In genomic region chr1:86052948-86053698, GRCh38 we compare ENCODE assay signal across 24 cellular contexts.
DNase-seq lines count a peak whose midpoint lies in the region; ATAC-seq and TF ChIP-seq lines count a peak whose summit lies in the region.
"Had no signal": no experiment of that assay in that cellular context is flagged by ENCODE, and none has a peak within 500 bp of the region (broad histone marks: within the 10 kb centered on the region; RNA-seq: fewer than 3 reads in every experiment).

No MANE protein-coding gene starts in this region.

- H3K18ac ChIP-seq in IMR-90 (ENCODE audit: low read depth, low read length) = peak overlapping the region; percentile 88; the same call in 1 of the 2 replicates

- H2BK20ac ChIP-seq in IMR-90 (ENCODE audit: low read depth, low read length) = no peak overlapping the region

- no peaks in the 10 kb centered on the region for H3K27me3 ChIP-seq in IMR-90 (ENCODE audit: control insufficient read depth, insufficient read depth, low read length)
- H3K27me3 ChIP-seq: body of pancreas, pancreas, tibial nerve had no signal

- H2AK9ac ChIP-seq in IMR-90 (replicated peaks; ENCODE audit: low read depth, low read length, poor library complexity) = no peak overlapping the region

- in situ Hi-C loops in IMR-90 (cut with MboI; ENCODE audit: low sequenced_read_pairs) = no loop called here

- peak; percentile 69 for ATAC-seq in GM19328 (IDR thresholded peaks at IDR 0.05; ENCODE audit: unreplicated experiment)
- ATAC-seq in HG02678 (IDR thresholded peaks at IDR 0.05; ENCODE audit: unreplicated experiment) = peak; percentile 60
- ATAC-seq in IMR-90 (ENCODE audit: low read depth) = peak; percentile 77
- no peak for ATAC-seq in activated naive CD8-positive, alpha-beta T cell treated with anti-CD3 and anti-CD28 coated beads, Interleukin-2, amount 50 U/mL, for 24 hours
- ATAC-seq: body of pancreas; foreskin keratinocyte; pancreas; right cardiac atrium; SK-N-SH treated with all-trans-retinoic acid at 6 μM for 48 hours; stimulated activated naive CD8-positive, alpha-beta T cell treated with anti-CD3 and anti-CD28 coated beads, Interleukin-15, amount 100 ng/mL, for 72 hours had no signal

- H3K27ac Mint-ChIP-seq in activated naive CD4-positive, alpha-beta T cell treated with anti-CD3 and anti-CD28 coated beads, Interleukin-2, amount 10 ng/mL, durations not matched to agents 7 days and 5 days = no peak overlapping the region
- no peak overlapping the region for H3K27ac Mint-ChIP-seq in activated naive CD8-positive, alpha-beta T cell treated with anti-CD3 and anti-CD28 coated beads, Interleukin-2, amount 50 U/mL, for 24 hours
- H3K27ac Mint-ChIP-seq: B cell; H9; nephron; stimulated activated naive CD8-positive, alpha-beta T cell treated with anti-CD3 and anti-CD28 coated beads, Interleukin-15, amount 100 ng/mL, for 72 hours had no signal

- H4K5ac ChIP-seq in IMR-90 (ENCODE audit: low read depth, low read length) = peak overlapping the region; percentile 22; the same call in 1 of the 2 replicates

- H3K79me1 ChIP-seq in IMR-90 (ENCODE audit: low read depth in 1 of 2, low read length in 2 of 2) = no peaks in the 10 kb centered on the region

- POLR2A ChIA-PET in IMR-90 (lab: Charles Lee; ENCODE audit: unreplicated experiment) = no interaction called here

- DNase-seq in GM10266 (ENCODE audit: extremely low spot score) (peak; percentile 10), IMR-90 (peak; percentile 79), NCI-H2081 (lab: John Stamatoyannopoulos, UW) (no peak)
- no peak for DNase-seq in activated naive CD4-positive, alpha-beta T cell treated with anti-CD3 and anti-CD28 coated beads, Interleukin-2, amount 10 ng/mL, durations not matched to agents 7 days and 5 days
- no peak for DNase-seq in activated naive CD8-positive, alpha-beta T cell treated with anti-CD3 and anti-CD28 coated beads, Interleukin-2, amount 50 U/mL, for 24 hours
- no peak for DNase-seq in stimulated activated CD4-positive, alpha-beta T cell treated with anti-CD3 and anti-CD28 coated beads, Interleukin-15, amount 100 ng/mL, for 24 hours
- DNase-seq: activated CD4-positive, alpha-beta T cell treated with anti-CD3 and anti-CD28 coated beads, Interleukin-2, amount 50 U/mL, for 1 hour; body of pancreas; DMS79; erythroblast; foreskin keratinocyte; H9; NCI-H524 treated with DMSO at 0.1 percent for 48 hours; pancreas; right cardiac atrium; stimulated activated CD4-positive, alpha-beta T cell treated with anti-CD3 and anti-CD28 coated beads, Interleukin-12 subunit alpha, Interleukin-12 subunit beta, amount 100 ng/mL, for 4 hours; stimulated activated naive CD8-positive, alpha-beta T cell treated with anti-CD3 and anti-CD28 coated beads, Interleukin-15, amount 100 ng/mL, for 72 hours had no signal

- TF ChIP-seq POLR2A in IMR-90 (IDR thresholded peaks at IDR 0.05; ENCODE audit: low read depth, low read length) = no peak

- peaks cover 7% of the 10 kb centered on the region for H3K4me1 ChIP-seq in IMR-90 (ENCODE audit: control insufficient read depth, insufficient read depth, low read length)
- H3K4me1 ChIP-seq: body of pancreas, foreskin keratinocyte, pancreas, tibial nerve had no signal

- peak overlapping the region; percentile 36; the same call in 1 of the 2 replicates for H3K27ac ChIP-seq in IMR-90 (ENCODE audit: insufficient read depth, low read length)
- H3K27ac ChIP-seq: body of pancreas, foreskin keratinocyte, pancreas, RWPE1, tibial nerve had no signal

- no peak overlapping the region for H3K23ac ChIP-seq in IMR-90 (ENCODE audit: low read depth, low read length)

- H4K8ac ChIP-seq in IMR-90 (ENCODE audit: low read depth in 2 of 2, low read length in 2 of 2) = peak overlapping the region in 1 of 2 experiments; percentile 42; a peak in 2 of 4 replicates

- H3K14ac ChIP-seq in IMR-90 (replicated peaks; ENCODE audit: low read depth, low read length) = no peak overlapping the region

- no peaks in the 10 kb centered on the region for H4K20me1 ChIP-seq in IMR-90 (ENCODE audit: insufficient read depth, low read length)

- no peaks in the 10 kb centered on the region for H3K9me3 ChIP-seq in IMR-90 (ENCODE audit: control insufficient read depth, insufficient read depth, low read length)
- H3K9me3 ChIP-seq: body of pancreas, pancreas, tibial nerve had no signal

- BruUV-seq in IMR-90 (replicated peaks; lab: Mats Ljungman, UMichigan) = no TSS peak

- H2BK15ac ChIP-seq in IMR-90 (ENCODE audit: low read depth, low read length) = no peak overlapping the region

- no peak overlapping the region for H3K4me3 ChIP-seq in IMR-90 (ENCODE audit: insufficient read depth, low read depth, low read length)
- H3K4me3 ChIP-seq: body of pancreas, pancreas, tibial nerve had no signal

- no peak overlapping the region for H2AFZ ChIP-seq in IMR-90 (replicated peaks; ENCODE audit: low read length, poor library complexity)

- WGBS in IMR-90 (ENCODE audit: extremely low coverage in 2 of 2, insufficient read length in 1 of 2), 2 experiments = no CpG with 5 or more reads among the region's 2 CpGs

- dilution Hi-C loops in IMR-90 (cut with HindIII; ENCODE audit: low sequenced_read_pairs, unreplicated experiment) = no loop called here

- H2BK120ac ChIP-seq in IMR-90 (ENCODE audit: low read depth, low read length) = peak overlapping the region; percentile 65

- H3K9me1 ChIP-seq in IMR-90 (ENCODE audit: insufficient read depth, low read length) = peaks cover 3% of the 10 kb centered on the region; the same call in 1 of the 2 replicates

- H3K9me3 Mint-ChIP-seq in activated naive CD4-positive, alpha-beta T cell treated with anti-CD3 and anti-CD28 coated beads, Interleukin-2, amount 10 ng/mL, durations not matched to agents 7 days and 5 days = no peaks in the 10 kb centered on the region
- no peaks in the 10 kb centered on the region for H3K9me3 Mint-ChIP-seq in activated naive CD8-positive, alpha-beta T cell treated with anti-CD3 and anti-CD28 coated beads, Interleukin-2, amount 50 U/mL, for 24 hours
- H3K9me3 Mint-ChIP-seq: H9; nephron; stimulated activated naive CD8-positive, alpha-beta T cell treated with anti-CD3 and anti-CD28 coated beads, Interleukin-15, amount 100 ng/mL, for 72 hours had no signal

- no peaks in the 10 kb centered on the region for H3K4me1 Mint-ChIP-seq in activated naive CD4-positive, alpha-beta T cell treated with anti-CD3 and anti-CD28 coated beads, Interleukin-2, amount 10 ng/mL, durations not matched to agents 7 days and 5 days
- no peaks in the 10 kb centered on the region for H3K4me1 Mint-ChIP-seq in activated naive CD8-positive, alpha-beta T cell treated with anti-CD3 and anti-CD28 coated beads, Interleukin-2, amount 50 U/mL, for 24 hours
- H3K4me1 Mint-ChIP-seq: B cell; H9; nephron; stimulated activated naive CD8-positive, alpha-beta T cell treated with anti-CD3 and anti-CD28 coated beads, Interleukin-15, amount 100 ng/mL, for 72 hours had no signal

- no peak overlapping the region; the same call in 1 of the 2 replicates for H3K9ac ChIP-seq in IMR-90 (ENCODE audit: low read depth, low read length)

- intact Hi-C loops in IMR-90 (cut with micrococcal nuclease) = no loop called here

- no peaks in the 10 kb centered on the region for H3K36me3 Mint-ChIP-seq in activated naive CD4-positive, alpha-beta T cell treated with anti-CD3 and anti-CD28 coated beads, Interleukin-2, amount 10 ng/mL, durations not matched to agents 7 days and 5 days
- no peaks in the 10 kb centered on the region for H3K36me3 Mint-ChIP-seq in activated naive CD8-positive, alpha-beta T cell treated with anti-CD3 and anti-CD28 coated beads, Interleukin-2, amount 50 U/mL, for 24 hours (ENCODE audit: low read depth)

- CTCF ChIA-PET in IMR-90 (lab: Yijun Ruan, JAX) = no interaction called here
- CTCF ChIA-PET in activated naive CD4-positive, alpha-beta T cell treated with anti-CD3 and anti-CD28 coated beads, Interleukin-2, amount 10 ng/mL, durations not matched to agents 7 days and 5 days (lab: Charles Lee) = no interaction called here

- no peak overlapping the region; the same call in 1 of the 2 replicates for H3K56ac ChIP-seq in IMR-90 (ENCODE audit: extremely low read depth, insufficient read depth, low read length)

- TF ChIP-seq CTCF in GM10266 (IDR thresholded peaks at IDR 0.05; ENCODE audit: control insufficient read depth, insufficient read depth, low read depth, missing control alignments) (no peak), IMR-90 (conservative IDR thresholded peaks at IDR 0.05; ENCODE audit: low read depth, low read length) (no peak)

- peak overlapping the region; percentile 94 for H2BK5ac ChIP-seq in IMR-90 (ENCODE audit: low read depth, low read length, poor library complexity, severe bottlenecking)

- H4K91ac ChIP-seq in IMR-90 (ENCODE audit: insufficient read depth, low read depth, low read length) = no peak overlapping the region; the same call in 1 of the 2 replicates

- no peak overlapping the region for H3K4ac ChIP-seq in IMR-90 (ENCODE audit: low read depth, low read length)

- no peak overlapping the region for H3K4me3 Mint-ChIP-seq in activated naive CD4-positive, alpha-beta T cell treated with anti-CD3 and anti-CD28 coated beads, Interleukin-2, amount 10 ng/mL, durations not matched to agents 7 days and 5 days
- H3K4me3 Mint-ChIP-seq in activated naive CD8-positive, alpha-beta T cell treated with anti-CD3 and anti-CD28 coated beads, Interleukin-2, amount 50 U/mL, for 24 hours = no peak overlapping the region
- H3K4me3 Mint-ChIP-seq: B cell; H9; nephron; stimulated activated naive CD8-positive, alpha-beta T cell treated with anti-CD3 and anti-CD28 coated beads, Interleukin-15, amount 100 ng/mL, for 72 hours had no signal

- peak overlapping the region; percentile 74; the same call in 1 of the 2 replicates for H3K4me2 ChIP-seq in IMR-90 (ENCODE audit: low read depth, low read length)

- H3K27me3 Mint-ChIP-seq in activated naive CD4-positive, alpha-beta T cell treated with anti-CD3 and anti-CD28 coated beads, Interleukin-2, amount 10 ng/mL, durations not matched to agents 7 days and 5 days = no peaks in the 10 kb centered on the region
- no peaks in the 10 kb centered on the region for H3K27me3 Mint-ChIP-seq in activated naive CD8-positive, alpha-beta T cell treated with anti-CD3 and anti-CD28 coated beads, Interleukin-2, amount 50 U/mL, for 24 hours
- H3K27me3 Mint-ChIP-seq: B cell; stimulated activated naive CD8-positive, alpha-beta T cell treated with anti-CD3 and anti-CD28 coated beads, Interleukin-15, amount 100 ng/mL, for 72 hours had no signal

- no peak for TF ChIP-seq RAD21 in IMR-90 (IDR thresholded peaks at IDR 0.05; ENCODE audit: low read length)

- no peaks in the 10 kb centered on the region for H3K36me3 ChIP-seq in IMR-90 (ENCODE audit: control insufficient read depth, insufficient read depth, low read length)
- H3K36me3 ChIP-seq: pancreas, tibial nerve had no signal

- H2AK5ac ChIP-seq in IMR-90 (ENCODE audit: low read depth, low read length) = no peak overlapping the region; the same call in 1 of the 2 replicates

TF ChIP-seq in IMR-90, 13 proteins besides CTCF, POLR2A, EP300 and RAD21 (continues in another document):
- TF ChIP-seq, protein P1, sequence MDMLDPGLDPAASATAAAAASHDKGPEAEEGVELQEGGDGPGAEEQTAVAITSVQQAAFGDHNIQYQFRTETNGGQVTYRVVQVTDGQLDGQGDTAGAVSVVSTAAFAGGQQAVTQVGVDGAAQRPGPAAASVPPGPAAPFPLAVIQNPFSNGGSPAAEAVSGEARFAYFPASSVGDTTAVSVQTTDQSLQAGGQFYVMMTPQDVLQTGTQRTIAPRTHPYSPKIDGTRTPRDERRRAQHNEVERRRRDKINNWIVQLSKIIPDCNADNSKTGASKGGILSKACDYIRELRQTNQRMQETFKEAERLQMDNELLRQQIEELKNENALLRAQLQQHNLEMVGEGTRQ (IDR thresholded peaks at IDR 0.05; ENCODE audit: low read depth, low read length) = no peak

Comparison
In these comparisons a context has a peak if more than half of its experiments do, and no peak if none do; other contexts are left out.
1. DNase-seq: peak in GM10266 (single experiment) and IMR-90 (single experiment); none in activated naive CD4-positive, alpha-beta T cell treated with anti-CD3 and anti-CD28 coated beads, Interleukin-2, amount 10 ng/mL, durations not matched to agents 7 days and 5 days (single experiment), NCI-H2081 (0 of 2), activated naive CD8-positive, alpha-beta T cell treated with anti-CD3 and anti-CD28 coated beads, Interleukin-2, amount 50 U/mL, for 24 hours (single experiment) and stimulated activated CD4-positive, alpha-beta T cell treated with anti-CD3 and anti-CD28 coated beads, Interleukin-15, amount 100 ng/mL, for 24 hours (single experiment).